ENCODE assay signal across 8 cellular contexts in the genomic region with DNA sequence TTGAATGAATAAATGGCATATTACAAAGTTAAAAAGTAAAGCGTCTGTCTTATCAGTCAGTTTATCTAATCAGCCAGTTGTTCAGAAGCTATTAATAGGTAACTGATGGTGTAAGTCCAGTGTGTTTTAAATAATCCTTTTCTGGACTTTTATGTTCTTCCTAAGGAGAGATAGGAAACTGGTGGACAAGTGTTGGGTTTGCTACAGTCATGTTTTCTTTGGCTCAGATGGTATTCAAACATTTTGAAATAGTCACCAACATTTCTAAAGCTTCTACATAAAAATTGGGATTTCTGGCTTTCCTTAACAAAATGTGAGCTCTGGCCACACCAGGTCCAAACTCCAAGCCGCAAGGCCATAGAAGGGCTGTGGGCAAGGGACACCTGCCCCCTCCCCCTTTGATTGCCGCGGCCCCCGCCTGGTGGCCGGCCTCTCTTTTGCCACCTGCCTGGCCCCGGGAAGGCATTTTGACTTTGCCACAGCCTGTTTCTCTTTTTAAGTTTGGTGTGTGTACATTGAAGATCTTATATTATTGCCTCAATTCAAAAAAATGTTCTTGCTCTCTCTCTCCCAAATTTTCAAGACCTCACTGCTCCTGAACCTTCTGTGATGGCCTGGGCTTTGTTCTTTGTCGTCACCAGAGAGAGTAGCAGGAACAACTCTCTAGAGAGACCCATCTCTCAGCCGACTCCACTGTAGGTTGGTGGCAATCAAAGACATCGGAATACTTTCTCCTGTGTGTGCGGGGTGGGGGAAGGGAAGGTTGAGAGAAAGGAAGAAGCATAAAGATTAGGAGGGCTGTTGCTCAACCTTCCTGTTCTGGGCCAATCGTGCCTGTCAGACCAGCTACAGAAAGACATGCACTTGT.
A peak's percentile ranks its signal among the peaks of the same experiment; 100 is the strongest.
DNase-seq lines count a peak whose midpoint lies in the region; ATAC-seq and TF ChIP-seq lines count a peak whose summit lies in the region.

No MANE protein-coding gene starts in this region.

- intact Hi-C loops in naive thymus-derived CD4-positive, alpha-beta T cell (cut with micrococcal nuclease), result loop anchor here (2.0 kb wide), 2 partner anchors 17 to 29 kb away; no protein-coding TSS in a partner anchor

- H3K4me1 Mint-ChIP-seq in chondrocyte (ENCODE audit: low read depth), result peaks cover 39% of the 10 kb centered on the region
- peaks cover 19 to 37% (median 34%) of the 10 kb centered on the region in 7 donors for H3K4me1 Mint-ChIP-seq in naive thymus-derived CD4-positive, alpha-beta T cell

- H3K4me1 ChIP-seq in naive thymus-derived CD4-positive, alpha-beta T cell (ENCODE audit: control insufficient read depth in 2 of 2, insufficient read depth in 2 of 2, low read length in 2 of 2), result peaks cover 0 to 25% of the 10 kb centered on the region in 2 donors

- no peaks in the 10 kb centered on the region for H3K36me3 Mint-ChIP-seq in chondrocyte (ENCODE audit: low read depth)
- peaks cover 0 to 3% (median 0%) of the 10 kb centered on the region in 5 donors for H3K36me3 Mint-ChIP-seq in naive thymus-derived CD4-positive, alpha-beta T cell

- H3K4me3 ChIP-seq in naive thymus-derived CD4-positive, alpha-beta T cell (ENCODE audit: low read length), result peak overlapping the region; percentile 18

- no peaks in the 10 kb centered on the region for H3K27me3 ChIP-seq in naive thymus-derived CD4-positive, alpha-beta T cell (ENCODE audit: control insufficient read depth in 2 of 2, insufficient read depth in 2 of 2, low read length in 2 of 2)

- no peaks in the 10 kb centered on the region for H3K9me3 ChIP-seq in naive thymus-derived CD4-positive, alpha-beta T cell (ENCODE audit: control insufficient read depth in 2 of 3, low read length in 3 of 3)

- peak overlapping the region; percentile 19 for H3K4me3 Mint-ChIP-seq in chondrocyte (ENCODE audit: unreplicated experiment)
- peak overlapping the region; percentile 30 to 88 (median 78) for H3K4me3 Mint-ChIP-seq in naive thymus-derived CD4-positive, alpha-beta T cell

- CTCF ChIA-PET in naive thymus-derived CD4-positive, alpha-beta T cell (lab: Charles Lee), result interaction anchor here (0.8 to 1.4 kb wide), 2 partner anchors 14 to 80 kb away, joined by 3 to 4 read pairs; no protein-coding TSS in a partner anchor

- H3K27ac ChIP-seq in naive thymus-derived CD4-positive, alpha-beta T cell (ENCODE audit: low read depth, low read length), result peak overlapping the region; percentile 51

- peak overlapping the region; percentile 74 for H3K27ac Mint-ChIP-seq in chondrocyte (ENCODE audit: unreplicated experiment)
- H3K27ac Mint-ChIP-seq in naive thymus-derived CD4-positive, alpha-beta T cell, result peak overlapping the region; percentile 68 to 94 (median 87)

- H3K36me3 ChIP-seq in naive thymus-derived CD4-positive, alpha-beta T cell (ENCODE audit: control insufficient read depth in 2 of 3, insufficient read depth in 3 of 3, low read length in 3 of 3), result no peaks in the 10 kb centered on the region

- no peaks in the 10 kb centered on the region for H3K9me3 Mint-ChIP-seq in chondrocyte (ENCODE audit: low read depth)
- no peaks in the 10 kb centered on the region for H3K9me3 Mint-ChIP-seq in naive thymus-derived CD4-positive, alpha-beta T cell

- no peaks in the 10 kb centered on the region for H3K27me3 Mint-ChIP-seq in chondrocyte (ENCODE audit: low read depth)
- H3K27me3 Mint-ChIP-seq in naive thymus-derived CD4-positive, alpha-beta T cell, result no peaks in the 10 kb centered on the region

- DNase-seq in DMS114 treated with DMSO at 0.1 percent for 48 hours (lab: John Stamatoyannopoulos, UW; ENCODE audit: unreplicated experiment) (peak; percentile 87), OCI-M1 (lab: John Stamatoyannopoulos, UW) (peak; percentile 95), chondrocyte (ENCODE audit: low spot score) (no peak), NCI-H1694 (lab: John Stamatoyannopoulos, UW) (no peak), COLO829 (ENCODE audit: low spot score) (no peak), hepatic stellate cell (ENCODE audit: low spot score) (no peak)
- peak in 7 of 9 donors; percentile 19 to 51 (median 37) for DNase-seq in naive thymus-derived CD4-positive, alpha-beta T cell

- POLR2A ChIA-PET in naive thymus-derived CD4-positive, alpha-beta T cell (lab: Charles Lee), result interaction anchor here (0.6 to 1.8 kb wide), 5 partner anchors 13 to 970 kb away, joined by 3 to 9 read pairs (median 6); no protein-coding TSS in a partner anchor

- ATAC-seq in naive thymus-derived CD4-positive, alpha-beta T cell, result peak; percentile 50
- ATAC-seq in HG02763 (IDR thresholded peaks at IDR 0.05; ENCODE audit: unreplicated experiment), result no peak

- TF ChIP-seq CTCF in chondrocyte (IDR thresholded peaks at IDR 0.05), result no peak

Comparison
In these comparisons a context has a peak if more than half of its experiments do, and no peak if none do; other contexts are left out.
1. DNase-seq: peak in DMS114 treated with DMSO at 0.1 percent for 48 hours (single experiment), OCI-M1 (single experiment) and naive thymus-derived CD4-positive, alpha-beta T cell (7 of 9); none in chondrocyte (single experiment), NCI-H1694 (single experiment), COLO829 (single experiment) and hepatic stellate cell (single experiment).